8 cellular contexts compared by ENCODE assay signal in genomic region chr17:75393523-75394331, GRCh38. TPM values are rescaled to one million over a fixed set of nuclear protein-coding genes. Genes with fewer than 3 reads are reported as not detected.
DNase-seq lines count a peak whose midpoint lies in the region; ATAC-seq, FAIRE-seq and TF ChIP-seq lines count a peak whose summit lies in the region.

No MANE protein-coding gene starts in this region.

- WGBS in endodermal cell (ENCODE audit: insufficient coverage in 1 of 2, insufficient read length in 1 of 2), 2 experiments: 0% methylated on average over 8 to 27 of the region's 28 CpGs

- H3K4me3 Mint-ChIP-seq in CD14-positive monocyte: peak overlapping the region; percentile 80 to 90
- peak overlapping the region; percentile 86 for H3K4me3 Mint-ChIP-seq in endodermal cell

- H3K4me3 ChIP-seq in endodermal cell (ENCODE audit: low read length): peak overlapping the region; percentile 94

- peaks cover 73% of the 10 kb centered on the region for H3K4me1 Mint-ChIP-seq in CD14-positive monocyte
- peaks cover 57% of the 10 kb centered on the region for H3K4me1 Mint-ChIP-seq in endodermal cell

- H3K27ac Mint-ChIP-seq in CD14-positive monocyte: peak overlapping the region; percentile 85 to 95 (median 93)
- H3K27ac Mint-ChIP-seq in endodermal cell: peak overlapping the region; percentile 92

- H3K9me3 ChIP-seq in endodermal cell (ENCODE audit: control insufficient read depth, low read length): no peaks in the 10 kb centered on the region

- peaks cover 21% of the 10 kb centered on the region for H3K36me3 ChIP-seq in endodermal cell (ENCODE audit: control insufficient read depth, insufficient read depth, low read length)

- DNase-seq in CD14-positive monocyte (ENCODE audit: low spot score) (peak; percentile 98), HTR-8/SVneo (ENCODE audit: insufficient read length, low spot score) (peak; percentile 100), NOMO-1 treated with dmso at 0.1 percent for 144 hours (lab: John Stamatoyannopoulos, UW; ENCODE audit: unreplicated experiment) (peak; percentile 97), endodermal cell (peak; percentile 100), mesenteric fat pad (ENCODE audit: low spot score) (peak; percentile 98)
- peak; percentile 49 for DNase-seq in activated CD8-positive, alpha-beta memory T cell treated with anti-CD3 and anti-CD28 coated beads, Interleukin-2, amount 50 U/mL, for 1 hour (ENCODE audit: extremely low read depth)
- peak; percentile 71 for DNase-seq in stimulated activated CD8-positive, alpha-beta memory T cell treated with anti-CD3 and anti-CD28 coated beads, Interleukin-12 subunit alpha, Interleukin-12 subunit beta, amount 100 ng/mL, for 4 hours (ENCODE audit: low read depth)

- H3K27me3 ChIP-seq in endodermal cell (ENCODE audit: control insufficient read depth, insufficient read depth, low read length, poor library complexity, severe bottlenecking): no peaks in the 10 kb centered on the region

- H3K4me1 ChIP-seq in endodermal cell (ENCODE audit: control insufficient read depth, insufficient read depth, low read length): peaks cover 6% of the 10 kb centered on the region

- H3K9me3 Mint-ChIP-seq in CD14-positive monocyte (no peaks in the 10 kb centered on the region), endodermal cell (no peaks in the 10 kb centered on the region)

- peak; percentile 90 for ATAC-seq in GM19463 (IDR thresholded peaks at IDR 0.05; ENCODE audit: unreplicated experiment)

- peak; percentile 94 for FAIRE-seq in HTR-8/SVneo (lab: Jason Lieb, UNC)

- intact Hi-C loops in CD14-positive monocyte (cut with micrococcal nuclease): loop anchor here in 1 of 2 donors (5.0 to 10.0 kb wide), 2 partner anchors 49 to 106 kb away; partner anchors contain the start of gene SLC25A19

- H3K27me3 Mint-ChIP-seq in CD14-positive monocyte (ENCODE audit: low read depth in 3 of 3) (no peaks in the 10 kb centered on the region), endodermal cell (ENCODE audit: insufficient read depth) (no peaks in the 10 kb centered on the region)

- peak overlapping the region; percentile 55 for H3K9ac ChIP-seq in endodermal cell (ENCODE audit: extremely low read depth, low read length, poor library complexity, severe bottlenecking)

- peak overlapping the region; percentile 67 for H3K27ac ChIP-seq in endodermal cell (ENCODE audit: low read depth, low read length)

- H3K36me3 Mint-ChIP-seq in CD14-positive monocyte (peaks cover 38 to 54% of the 10 kb centered on the region in 2 donors), endodermal cell (ENCODE audit: low read depth) (peaks cover 10% of the 10 kb centered on the region)

- peak; percentile 15 for TF ChIP-seq CTCF in CD14-positive monocyte (IDR thresholded peaks at IDR 0.05)
- peak; percentile 31 for TF ChIP-seq CTCF in endodermal cell (conservative IDR thresholded peaks at IDR 0.05)

RNA-seq across cellular contexts. Expression of gene GRB2, which starts 11.8 kb away (rescaled TPM):
- 100 to 1,000 TPM; 262 to 338 TPM for polyA plus RNA-seq in CD14-positive monocyte
- 10 to 100 TPM; 85.5 to 86.6 TPM for total RNA-seq in endodermal cell
- polyA plus RNA-seq in endodermal cell (2013, experiment 1 of 2): 68.0 TPM
- 56.4 TPM for polyA plus RNA-seq in endodermal cell (2013, experiment 2 of 2)
- total RNA-seq in mesenteric fat pad: 154 TPM

Comparison
In these comparisons a context has a peak if more than half of its experiments do, and no peak if none do; other contexts are left out.
1. Peak in every context shown above with its lines: DNase-seq, ATAC-seq, H3K4me3 ChIP-seq and H3K27ac ChIP-seq.
2. DNase-seq: peak in every context shown above with its lines; median percentile 100 in HTR-8/SVneo; 100 in endodermal cell; 98 in CD14-positive monocyte; 98 in mesenteric fat pad; 97 in NOMO-1 treated with dmso at 0.1 percent for 144 hours; 71 in stimulated activated CD8-positive, alpha-beta memory T cell treated with anti-CD3 and anti-CD28 coated beads, Interleukin-12 subunit alpha, Interleukin-12 subunit beta, amount 100 ng/mL, for 4 hours; 49 in activated CD8-positive, alpha-beta memory T cell treated with anti-CD3 and anti-CD28 coated beads, Interleukin-2, amount 50 U/mL, for 1 hour.